Comparison of ENCODE assay signal across 27 cellular contexts in the genomic region with DNA sequence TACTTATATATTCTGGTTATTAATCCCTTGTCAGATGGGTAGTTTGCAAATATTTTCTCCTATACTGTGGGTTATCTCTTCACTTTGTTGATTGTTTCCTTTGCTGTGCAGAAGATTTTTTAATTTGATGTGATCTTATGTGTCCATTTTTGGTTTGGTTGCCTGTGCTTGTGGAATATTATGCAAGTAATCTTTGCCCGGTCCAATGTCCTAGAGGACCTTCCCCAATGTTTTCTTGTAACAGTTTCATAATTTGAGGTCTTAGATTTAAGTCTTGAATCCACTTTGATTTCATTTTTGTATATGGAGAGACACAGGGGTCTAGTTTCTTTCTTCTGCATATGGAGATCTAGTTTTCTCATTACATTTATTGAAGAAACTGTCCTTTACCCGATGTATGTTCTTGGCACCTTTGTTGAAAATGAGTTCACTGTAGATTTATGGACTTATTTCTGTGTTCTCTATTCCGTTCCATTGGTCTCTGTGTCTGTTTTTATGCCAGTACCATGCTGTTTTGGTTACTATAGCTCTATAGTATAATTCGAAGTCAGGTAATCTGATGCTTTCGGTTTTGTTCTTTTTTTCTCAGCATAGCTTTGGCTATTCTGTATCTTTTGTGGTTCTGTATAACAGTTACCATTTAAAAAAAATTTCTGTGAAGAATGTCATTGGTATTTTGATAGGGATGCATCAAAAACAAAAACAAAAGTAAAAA.
"Had no signal": no experiment of that assay in that cellular context is flagged by ENCODE, and none has a peak within 500 bp of the region (broad histone marks: within the 10 kb centered on the region; RNA-seq: fewer than 3 reads in every experiment).

No MANE protein-coding gene starts in this region.

- H3K9me3 Mint-ChIP-seq: dendritic cell treated with granulocyte-macrophage colony-stimulating factor and Interleukin-4, amounts not matched to agents 40 ng/mL and 50 ng/mL, for 4 days; effector memory CD8-positive, alpha-beta T cell had no signal

- H3K27me3 Mint-ChIP-seq: dendritic cell treated with granulocyte-macrophage colony-stimulating factor and Interleukin-4, amounts not matched to agents 40 ng/mL and 50 ng/mL, for 4 days; effector memory CD8-positive, alpha-beta T cell; naive B cell had no signal

- FAIRE-seq: endometrium, islet of Langerhans, keratinocyte had no signal

- ATAC-seq: effector memory CD8-positive, alpha-beta T cell; esophagus mucosa; gastrocnemius medialis; heart right ventricle; left cardiac atrium; lower lobe of right lung; mucosa of descending colon had no signal

- H3K4me1 ChIP-seq: left ventricle myocardium inferior had no signal

- H3K27ac ChIP-seq: colonic mucosa, epithelial cell of prostate, esophagus squamous epithelium, heart right ventricle, left ventricle myocardium inferior, lower lobe of right lung had no signal

- H3K9me3 ChIP-seq: colonic mucosa, esophagus squamous epithelium, gastrocnemius medialis, left ventricle myocardium inferior, lower lobe of right lung, mucosa of descending colon had no signal

- H3K27ac Mint-ChIP-seq: dendritic cell treated with granulocyte-macrophage colony-stimulating factor and Interleukin-4, amounts not matched to agents 40 ng/mL and 50 ng/mL, for 4 days; effector memory CD8-positive, alpha-beta T cell; endodermal cell; mesothelial cell of epicardium; naive B cell had no signal

- DNase-seq: colonic mucosa; cortex of kidney; effector CD8-positive, alpha-beta T cell; effector memory CD8-positive, alpha-beta T cell; endodermal cell; erythroblast; esophagus squamous epithelium; foreskin fibroblast; foreskin melanocyte; gastrocnemius medialis; glutamatergic neuron; head of caudate nucleus; heart right ventricle; hippocampal formation; left cardiac atrium; left ventricle myocardium inferior; lower lobe of right lung; mesenchymal stem cell; mucosa of descending colon; naive B cell had no signal

- H3K27me3 ChIP-seq: colonic mucosa, esophagus squamous epithelium, gastrocnemius medialis, heart right ventricle had no signal

- H3K4me3 ChIP-seq: colonic mucosa, esophagus squamous epithelium, gastrocnemius medialis, heart right ventricle, left ventricle myocardium inferior, lower lobe of right lung, mucosa of descending colon had no signal

- H3K36me3 Mint-ChIP-seq: naive B cell had no signal

- H3K36me3 ChIP-seq: colonic mucosa, esophagus squamous epithelium, gastrocnemius medialis, heart right ventricle, left ventricle myocardium inferior, lower lobe of right lung had no signal

- H3K4me3 Mint-ChIP-seq: dendritic cell treated with granulocyte-macrophage colony-stimulating factor and Interleukin-4, amounts not matched to agents 40 ng/mL and 50 ng/mL, for 4 days; effector memory CD8-positive, alpha-beta T cell; endodermal cell; mesothelial cell of epicardium; naive B cell had no signal
